8 cellular contexts compared by ENCODE assay signal in genomic region chr17:8383143-8383974, GRCh38. TPM values are rescaled to one million over a fixed set of nuclear protein-coding genes. Genes with fewer than 3 reads are reported as not detected.
DNase-seq lines count a peak whose midpoint lies in the region; ATAC-seq, FAIRE-seq and TF ChIP-seq lines count a peak whose summit lies in the region.

Gene RPL26 (minus strand): TSS chr17:8383193. CDS start chr17:8382310, 883 bp downstream.

- ATAC-seq in HG02840 (IDR thresholded peaks at IDR 0.05; ENCODE audit: low FRiP score, unreplicated experiment) = peak; percentile 92

- H3K9me3 ChIP-seq in left ventricle myocardium inferior (replicated peaks) (no peaks in the 10 kb centered on the region), prostate gland (no peaks in the 10 kb centered on the region)

- TF ChIP-seq CTCF in GM12875 (IDR thresholded peaks at IDR 0.05; ENCODE audit: borderline replicate concordance, insufficient read depth, low read depth, low read length) = peak; percentile 83
- TF ChIP-seq CTCF in left ventricle myocardium inferior (IDR thresholded peaks at IDR 0.05; ENCODE audit: borderline replicate concordance) = peak; percentile 98
- TF ChIP-seq CTCF in prostate gland (IDR thresholded peaks at IDR 0.05) = peak; percentile 98 to 100 (median 100)

- DNase-seq in NCI-H1436 treated with DMSO at 0.1 percent for 48 hours (lab: John Stamatoyannopoulos, UW) = peak; percentile 89
- DNase-seq in T-helper 1 cell = peak; percentile 87 to 97 (median 92)
- DNase-seq in amniotic epithelial cell (ENCODE audit: low read depth) = peak; percentile 97
- DNase-seq in left ventricle myocardium inferior = peak; percentile 94
- DNase-seq in prostate gland (ENCODE audit: low spot score) = peak; percentile 97
- DNase-seq in urothelium cell line (ENCODE audit: low spot score) = peak; percentile 85

- H3K4me1 ChIP-seq in left ventricle myocardium inferior = peaks cover 56% of the 10 kb centered on the region
- peaks cover 21% of the 10 kb centered on the region for H3K4me1 ChIP-seq in prostate gland (replicated peaks)

- WGBS in prostate gland = under 1% methylated on average over 45 of the region's 70 CpGs

- TF ChIP-seq POLR2A in prostate gland (IDR thresholded peaks at IDR 0.05) = peak; percentile 48

- H3K36me3 ChIP-seq in left ventricle myocardium inferior (peaks cover 37% of the 10 kb centered on the region), prostate gland (peaks cover 0 to 8% of the 10 kb centered on the region in 2 donors)

- H3K4me3 ChIP-seq in GM12875 (ENCODE audit: low read depth, low read length) = peak within 1 kb of the TSS; percentile 87
- H3K4me3 ChIP-seq in left ventricle myocardium inferior = peak within 1 kb of the TSS; percentile 96
- peak within 1 kb of the TSS; percentile 50 to 61 for H3K4me3 ChIP-seq in prostate gland

- intact Hi-C loops in left ventricle myocardium inferior (cut with micrococcal nuclease) (no loop called here), prostate gland (cut with DNase I) (no loop called here)

- no peak for FAIRE-seq in urothelium cell line (lab: Jason Lieb, UNC)

- H3K27me3 ChIP-seq in left ventricle myocardium inferior (ENCODE audit: low read depth) (no peaks in the 10 kb centered on the region), prostate gland (replicated peaks; ENCODE audit: insufficient read depth) (no peaks in the 10 kb centered on the region)

- H3K27ac ChIP-seq in left ventricle myocardium inferior (replicated peaks) = peak within 1 kb of the TSS; percentile 88
- peak within 1 kb of the TSS; percentile 81 to 85 for H3K27ac ChIP-seq in prostate gland

RNA-seq across cellular contexts. Expression of gene RPL26, which starts in this region (rescaled TPM):
- total RNA-seq in left ventricle myocardium inferior = 960 TPM
- 1,000 to 10,000 TPM; 1,762 to 3,819 TPM for total RNA-seq in prostate gland

Comparison
In these comparisons a context has a peak if more than half of its experiments do, and no peak if none do; other contexts are left out.
1. Peak in every context shown above with its lines: DNase-seq, ATAC-seq, H3K4me3 ChIP-seq and H3K27ac ChIP-seq.